In genomic region chr12:541676-542289, GRCh38 we compare ENCODE assay signal across 17 cellular contexts.
DNase-seq lines count a peak whose midpoint lies in the region; TF ChIP-seq lines count a peak whose summit lies in the region.
"Had no signal": no experiment of that assay in that cellular context is flagged by ENCODE, and none has a peak within 500 bp of the region (broad histone marks: within the 10 kb centered on the region; RNA-seq: fewer than 3 reads in every experiment).

No MANE protein-coding gene starts in this region.

- H3K9me3 ChIP-seq in colonic mucosa (no peaks in the 10 kb centered on the region), stomach (no peaks in the 10 kb centered on the region), HAP-1 (no peaks in the 10 kb centered on the region)

- in situ Hi-C loops in HAP-1 (cut with MboI; ENCODE audit: low sequenced_read_pairs) = no loop called here

- TF ChIP-seq CTCF in colonic mucosa (IDR thresholded peaks at IDR 0.05) (no peak), stomach (IDR thresholded peaks at IDR 0.05) (no peak), GM20000 (IDR thresholded peaks at IDR 0.05; ENCODE audit: extremely low read depth, missing control alignments) (no peak)

- no peak for TF ChIP-seq POLR2A in stomach (IDR thresholded peaks at IDR 0.05)

- no peak overlapping the region for H3K4me3 ChIP-seq in colonic mucosa
- H3K4me3 ChIP-seq in stomach = no peak overlapping the region
- H3K4me3 ChIP-seq in HAP-1 = no peak overlapping the region

- H3K36me3 Mint-ChIP-seq in immature natural killer cell = peaks cover 0 to 7% (median 0%) of the 10 kb centered on the region in 3 donors
- H3K36me3 Mint-ChIP-seq: activated CD4-positive, alpha-beta memory T cell treated with anti-CD3 and anti-CD28 coated beads for 36 hours; CD4-positive, CD25-positive, alpha-beta regulatory T cell had no signal

- no peaks in the 10 kb centered on the region for H3K9me3 Mint-ChIP-seq in immature natural killer cell
- H3K9me3 Mint-ChIP-seq: activated CD4-positive, alpha-beta memory T cell treated with anti-CD3 and anti-CD28 coated beads for 36 hours; T-helper 2 cell treated with Interferon-gamma antibody and Interleukin-4, amounts not matched to agents 5 μg/mL and 100 μg/mL, for 36 hours had no signal

- 42 to 74% (median 52%) methylated on average over 6 to 8 of the region's 8 CpGs for WGBS in stomach, 5 donors

- no peak for TF ChIP-seq EP300 in Ishikawa (IDR thresholded peaks at IDR 0.05; ENCODE audit: borderline replicate concordance)
- no peak for TF ChIP-seq EP300 in stomach (IDR thresholded peaks at IDR 0.05)

- H3K27me3 ChIP-seq in colonic mucosa (no peaks in the 10 kb centered on the region), stomach (peaks cover 0 to 31% (median 0%) of the 10 kb centered on the region in 3 donors), HAP-1 (ENCODE audit: low read depth) (no peaks in the 10 kb centered on the region)

- H3K4me1 Mint-ChIP-seq in immature natural killer cell = peaks cover 50 to 51% of the 10 kb centered on the region in 2 donors

- TF ChIP-seq RAD21 in Ishikawa (IDR thresholded peaks at IDR 0.05; ENCODE audit: low read depth) = no peak

- H3K27ac ChIP-seq in colonic mucosa (no peak overlapping the region), stomach (peak overlapping the region; percentile 58 to 85 (median 75))

- H3K9ac ChIP-seq in colonic mucosa (ENCODE audit: low read depth in 2 of 2, low read length in 2 of 2) = peak overlapping the region; percentile 15 to 21

- no peak overlapping the region for H3K27ac Mint-ChIP-seq in immature natural killer cell
- H3K27ac Mint-ChIP-seq: activated CD4-positive, alpha-beta memory T cell treated with anti-CD3 and anti-CD28 coated beads for 36 hours; T-helper 2 cell treated with Interferon-gamma antibody and Interleukin-4, amounts not matched to agents 5 μg/mL and 100 μg/mL, for 36 hours had no signal

- H3K4me3 Mint-ChIP-seq in immature natural killer cell = no peak overlapping the region
- H3K4me3 Mint-ChIP-seq: activated CD4-positive, alpha-beta memory T cell treated with anti-CD3 and anti-CD28 coated beads for 36 hours; CD4-positive, CD25-positive, alpha-beta regulatory T cell; T-helper 2 cell treated with Interferon-gamma antibody and Interleukin-4, amounts not matched to agents 5 μg/mL and 100 μg/mL, for 36 hours had no signal

- no peaks in the 10 kb centered on the region for H3K36me3 ChIP-seq in colonic mucosa
- H3K36me3 ChIP-seq in stomach = peaks cover 0 to 12% (median 3%) of the 10 kb centered on the region in 4 donors
- no peaks in the 10 kb centered on the region; the same call in 1 of the 2 replicates for H3K36me3 ChIP-seq in HAP-1 (replicated peaks)

- peaks cover 7% of the 10 kb centered on the region for H3K4me1 ChIP-seq in colonic mucosa
- peaks cover 36 to 61% (median 49%) of the 10 kb centered on the region in 4 donors for H3K4me1 ChIP-seq in stomach
- peaks cover 9% of the 10 kb centered on the region for H3K4me1 ChIP-seq in HAP-1

- DNase-seq in colonic mucosa (no peak), kidney tubule cell (ENCODE audit: low spot score) (peak; percentile 22), stomach (no peak), HAP-1 (ENCODE audit: low spot score in 2 of 2) (no peak), immature natural killer cell (no peak), GM20000 (ENCODE audit: low spot score) (no peak), anterior cingulate cortex (lab: John Stamatoyannopoulos, UW) (no peak)
- DNase-seq: activated CD4-positive, alpha-beta memory T cell treated with anti-CD3 and anti-CD28 coated beads for 36 hours; activated effector memory CD4-positive, alpha-beta T cell treated with Interleukin-2 at 50 U/mL for 16 hours; CD4-positive, CD25-positive, alpha-beta regulatory T cell; cerebellar nuclear complex; kidney glomerular epithelial cell; occipital lobe; stimulated activated CD4-positive, alpha-beta T cell treated with anti-CD3 and anti-CD28 coated beads, Interleukin-4, amount 100 ng/mL, for 24 hours; stimulated activated naive CD8-positive, alpha-beta T cell treated with anti-CD3 and anti-CD28 coated beads, Interleukin-15, Interleukin-2, amounts not matched to agents 100 U/mL and 50 U/mL, for 24 hours had no signal

- intact Hi-C loops in colonic mucosa (cut with DNase I) = no loop called here
- intact Hi-C loops in stomach (cut with DNase I; ENCODE audit: low total_unique reads) = no loop called here

- H3K27me3 Mint-ChIP-seq in immature natural killer cell (ENCODE audit: low read depth in 3 of 3) = peaks cover 2 to 7% (median 4%) of the 10 kb centered on the region in 3 donors

TF ChIP-seq in Ishikawa, 13 proteins besides CTCF, POLR2A, EP300 and RAD21:
- TF ChIP-seq TEAD4 (IDR thresholded peaks at IDR 0.05) = peak; percentile 69
- no peak for TF ChIP-seq USF1 (IDR thresholded peaks at IDR 0.05)
- no peak for TF ChIP-seq NFIC (IDR thresholded peaks at IDR 0.05)
- TF ChIP-seq ZBTB7A (IDR thresholded peaks at IDR 0.05; ENCODE audit: low read depth) = 0 out of 2 replicates have a peak, but pooled peaks have one; percentile 12
TF ChIP-seq in Ishikawa: peak in this region for 2.
